Comparison of ENCODE assay signal across 8 cellular contexts in the genomic region with DNA sequence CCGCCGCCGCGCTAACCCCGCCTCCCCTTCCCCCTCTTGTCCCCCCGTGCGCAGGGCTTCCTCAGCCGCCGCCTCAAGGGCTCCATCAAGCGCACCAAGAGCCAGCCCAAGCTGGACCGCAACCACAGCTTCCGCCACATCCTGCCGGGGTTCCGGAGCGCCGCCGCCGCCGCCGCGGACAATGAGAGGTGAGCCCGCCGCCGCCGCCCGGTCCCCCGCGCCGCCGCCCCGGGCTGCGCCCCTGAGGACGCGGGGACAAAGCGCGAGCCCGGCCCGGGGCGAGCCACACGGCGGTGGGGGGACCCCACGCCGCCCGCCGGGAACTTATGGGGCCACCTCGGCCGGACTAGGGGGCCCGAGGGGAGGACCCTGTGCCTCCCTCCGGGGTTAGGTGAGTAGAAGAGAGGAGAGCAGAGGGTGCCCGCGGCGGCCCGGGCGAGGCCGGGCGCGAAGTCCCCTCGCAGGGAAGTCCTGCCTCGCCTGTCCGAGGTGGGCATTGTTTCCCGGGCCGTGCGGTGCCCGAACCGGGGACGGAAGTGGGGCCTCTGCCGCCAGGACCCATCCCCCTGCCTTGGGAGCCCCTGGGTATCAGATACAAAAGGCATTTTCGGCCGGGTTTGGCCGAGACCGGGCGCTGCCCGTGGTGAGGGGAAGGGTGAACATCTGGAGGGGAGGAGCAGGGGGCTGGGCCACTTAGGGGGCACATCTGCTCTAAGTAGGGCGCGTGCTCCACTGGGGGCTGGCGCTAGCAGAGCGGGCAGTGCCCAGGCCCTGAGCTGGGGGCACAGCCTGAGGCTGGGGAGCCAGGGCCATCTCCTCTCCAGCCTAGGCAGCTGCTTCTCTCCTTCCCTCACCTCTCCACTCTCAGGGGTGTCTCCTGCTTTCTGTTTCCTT. TPM values are rescaled to one million over a fixed set of nuclear protein-coding genes. Genes with fewer than 3 reads are reported as not detected.
A peak's percentile ranks its signal among the peaks of the same experiment; 100 is the strongest.
DNase-seq lines count a peak whose midpoint lies in the region; ATAC-seq, FAIRE-seq and TF ChIP-seq lines count a peak whose summit lies in the region.

No MANE protein-coding gene starts in this region.

- H3K27ac Mint-ChIP-seq in brain, result peak overlapping the region in 4 of 5 experiments; percentile 25 to 91 (median 56)

- intact Hi-C loops in kidney (cut with DNase I), result no loop called here

- peaks cover 29% of the 10 kb centered on the region for H3K4me1 ChIP-seq in RWPE2 (ENCODE audit: insufficient read depth, poor library complexity, severe bottlenecking)
- peaks cover 13 to 25% of the 10 kb centered on the region in 2 donors for H3K4me1 ChIP-seq in kidney (ENCODE audit: control insufficient read depth in 1 of 2, insufficient read depth in 1 of 2, low read depth in 1 of 2, low read length in 2 of 2)

- no peak for TF ChIP-seq CTCF in RWPE2 (IDR thresholded peaks at IDR 0.05; ENCODE audit: poor library complexity, severe bottlenecking)
- TF ChIP-seq CTCF in brain (conservative IDR thresholded peaks at IDR 0.05), result no peak
- TF ChIP-seq CTCF in kidney (IDR thresholded peaks at IDR 0.05; ENCODE audit: borderline replicate concordance, extremely low read depth, insufficient read depth), result no peak

- peak overlapping the region; percentile 84 for H3K4me3 ChIP-seq in RWPE2 (ENCODE audit: severe bottlenecking)
- peak overlapping the region; percentile 40 to 57 for H3K4me3 ChIP-seq in kidney (ENCODE audit: low read length in 2 of 2)

- H3K9me3 Mint-ChIP-seq in brain, result no peaks in the 10 kb centered on the region

- H3K27ac ChIP-seq in RWPE2 (ENCODE audit: poor library complexity, severe bottlenecking), result peak overlapping the region; percentile 89
- H3K27ac ChIP-seq in kidney (ENCODE audit: low read depth in 2 of 2, low read length in 2 of 2), result peak overlapping the region; percentile 71 to 86

- H3K36me3 ChIP-seq in RWPE2 (ENCODE audit: low read depth) (no peaks in the 10 kb centered on the region; the same call in 1 of the 2 replicates), kidney (ENCODE audit: control insufficient read depth in 1 of 2, insufficient read depth in 2 of 2, low read length in 2 of 2) (no peaks in the 10 kb centered on the region)

- FAIRE-seq in kidney (lab: Jason Lieb, UNC), result no peak

- ATAC-seq in HG02642 (IDR thresholded peaks at IDR 0.05; ENCODE audit: poor library complexity, unreplicated experiment), result peak; percentile 70
- ATAC-seq in RWPE2 (ENCODE audit: low read depth), result no peak; the same call in 1 of the 3 replicates

- H3K4me3 Mint-ChIP-seq in brain, result peak overlapping the region; percentile 82 to 88 (median 85)

- H3K36me3 Mint-ChIP-seq in brain, result no peaks in the 10 kb centered on the region

- peak; percentile 65 for DNase-seq in NK-92 treated with Interleukin-12 subunit alpha and Interleukin-12 subunit beta, amount 100 ng/mL, for 24 hours (lab: John Stamatoyannopoulos, UW)
- DNase-seq in NK-92 (lab: John Stamatoyannopoulos, UW; ENCODE audit: unreplicated experiment) (no peak), RWPE2 (ENCODE audit: low spot score) (no peak), kidney (peak; percentile 93), cerebellum (ENCODE audit: low spot score) (no peak)
- DNase-seq in stimulated activated CD4-positive, alpha-beta T cell treated with anti-CD3 and anti-CD28 coated beads, TNF-alpha, amount 100 ng/mL, for 48 hours (ENCODE audit: low read depth in 3 of 3), result peak in 2 of 3 donors; percentile 16 to 24

- H3K9me3 ChIP-seq in RWPE2 (ENCODE audit: severe bottlenecking) (no peaks in the 10 kb centered on the region), kidney (ENCODE audit: control insufficient read depth in 1 of 2, low read length in 2 of 2) (no peaks in the 10 kb centered on the region)

- peaks cover 11% of the 10 kb centered on the region for H3K27me3 Mint-ChIP-seq in brain

- H3K27me3 ChIP-seq in RWPE2 (ENCODE audit: insufficient read depth, poor library complexity, severe bottlenecking), result no peaks in the 10 kb centered on the region

- H3K9ac ChIP-seq in kidney (ENCODE audit: low read length in 2 of 2), result peak overlapping the region; percentile 37 to 69

- peaks cover 60% of the 10 kb centered on the region for H3K4me1 Mint-ChIP-seq in brain

RNA-seq across cellular contexts. Expression of gene DAB2IP, which starts 48.1 kb away (rescaled TPM):
- 33.1 TPM for polyA plus RNA-seq in brain (ENCODE audit: insufficient read depth, low read depth, low replicate concordance)
- 105 TPM for total RNA-seq in kidney
- polyA plus RNA-seq in kidney (ENCODE audit: insufficient read depth, low read depth, low replicate concordance), result 33.8 TPM
- 17.1 TPM for total RNA-seq in cerebellum

Comparison
In these comparisons a context has a peak if more than half of its experiments do, and no peak if none do; other contexts are left out.
1. DNase-seq: peak in NK-92 treated with Interleukin-12 subunit alpha and Interleukin-12 subunit beta, amount 100 ng/mL, for 24 hours (single experiment), kidney (single experiment) and stimulated activated CD4-positive, alpha-beta T cell treated with anti-CD3 and anti-CD28 coated beads, TNF-alpha, amount 100 ng/mL, for 48 hours (2 of 3); none in NK-92 (single experiment), RWPE2 (single experiment) and cerebellum (single experiment).